ENCODE assay signal across 1 cellular context in genomic region chr5:150778517-150779396, GRCh38.
TF ChIP-seq lines count a peak whose summit lies in the region.

SMIM3 (plus strand) TSS chr5:150778757; CDS start chr5:150795441, 16,684 bp downstream.

TF ChIP-seq in HepG2, 621 proteins besides CTCF, POLR2A, EP300 and RAD21 (continued from another document and continues in another):
- 0 out of 2 replicates have a peak, but pooled peaks have one; percentile 33 for TF ChIP-seq GMEB1 (CRISPR knock-in tag; IDR thresholded peaks at IDR 0.05; ENCODE audit: borderline replicate concordance)
- TF ChIP-seq MTERF4 (CRISPR knock-in tag; IDR thresholded peaks at IDR 0.05), result 0 out of 2 replicates have a peak, but pooled peaks have one; percentile 39
- no peak; the same call in 1 of the 2 replicates for TF ChIP-seq SMC3 (IDR thresholded peaks at IDR 0.05; ENCODE audit: low read length)
- peak; percentile 61; the same call in 1 of the 2 replicates for TF ChIP-seq IRF9 (CRISPR knock-in tag; IDR thresholded peaks at IDR 0.05; ENCODE audit: borderline replicate concordance)
- TF ChIP-seq ZFP90 (CRISPR knock-in tag; IDR thresholded peaks at IDR 0.05; ENCODE audit: borderline replicate concordance), result peak; percentile 3; the same call in 1 of the 2 replicates
- TF ChIP-seq ZNF430 (CRISPR knock-in tag; IDR thresholded peaks at IDR 0.05), result peak; percentile 81
- TF ChIP-seq ZNF33B (CRISPR knock-in tag; IDR thresholded peaks at IDR 0.05), result no peak
- peak; percentile 41; the same call in 1 of the 2 replicates for TF ChIP-seq ZNF556 (CRISPR knock-in tag; IDR thresholded peaks at IDR 0.05; ENCODE audit: borderline replicate concordance)
- TF ChIP-seq FOXK1 (CRISPR knock-in tag; IDR thresholded peaks at IDR 0.05; ENCODE audit: borderline replicate concordance, low read depth), result no peak; the same call in 1 of the 2 replicates
- TF ChIP-seq ZNF350 (CRISPR knock-in tag; IDR thresholded peaks at IDR 0.05; ENCODE audit: borderline replicate concordance, low read depth), result peak; percentile 51; the same call in 1 of the 2 replicates
- TF ChIP-seq ZGPAT (CRISPR knock-in tag; IDR thresholded peaks at IDR 0.05), result peak; percentile 54; the same call in 1 of the 2 replicates
- TF ChIP-seq ZNF460 (CRISPR knock-in tag; IDR thresholded peaks at IDR 0.05; ENCODE audit: borderline replicate concordance), result no peak
- TF ChIP-seq ZBTB26 (CRISPR knock-in tag; IDR thresholded peaks at IDR 0.05; ENCODE audit: borderline replicate concordance), result peak; percentile 51; the same call in 1 of the 2 replicates
- no peak for TF ChIP-seq ZNF747 (CRISPR knock-in tag; IDR thresholded peaks at IDR 0.05; ENCODE audit: borderline replicate concordance)
- peak; percentile 25; the same call in 1 of the 2 replicates for TF ChIP-seq FOXA3 (CRISPR knock-in tag; IDR thresholded peaks at IDR 0.05)
- 0 out of 2 replicates have a peak, but pooled peaks have one; percentile 28 for TF ChIP-seq CCDC6 (CRISPR knock-in tag; IDR thresholded peaks at IDR 0.05)
- TF ChIP-seq RXRB (CRISPR knock-in tag; IDR thresholded peaks at IDR 0.05; ENCODE audit: borderline replicate concordance), result peak; percentile 60; the same call in 1 of the 2 replicates
- TF ChIP-seq ZNF503 (CRISPR knock-in tag; IDR thresholded peaks at IDR 0.05), result 0 out of 2 replicates have a peak, but pooled peaks have one; percentile 26
- 0 out of 2 replicates have a peak, but pooled peaks have one; percentile 7 for TF ChIP-seq CEBPG (CRISPR knock-in tag; IDR thresholded peaks at IDR 0.05)
- no peak for TF ChIP-seq ZNF496 (CRISPR knock-in tag; IDR thresholded peaks at IDR 0.05; ENCODE audit: insufficient replicate concordance)
- peak; percentile 41; the same call in 1 of the 2 replicates for TF ChIP-seq BATF2 (CRISPR knock-in tag; IDR thresholded peaks at IDR 0.05)
- no peak for TF ChIP-seq ZNF775 (CRISPR knock-in tag; IDR thresholded peaks at IDR 0.05; ENCODE audit: borderline replicate concordance)
- peak; percentile 33; the same call in 1 of the 2 replicates for TF ChIP-seq RXRA (CRISPR knock-in tag; IDR thresholded peaks at IDR 0.05)
- peak; percentile 80 for TF ChIP-seq POLR2G (IDR thresholded peaks at IDR 0.05; ENCODE audit: low read depth, low read length)
- no peak for TF ChIP-seq ZNF549 (CRISPR knock-in tag; IDR thresholded peaks at IDR 0.05)
- peak; percentile 67; the same call in 1 of the 2 replicates for TF ChIP-seq ZNF543 (CRISPR knock-in tag; IDR thresholded peaks at IDR 0.05)
- TF ChIP-seq PHF20 (CRISPR knock-in tag; IDR thresholded peaks at IDR 0.05), result peak; percentile 12
- TF ChIP-seq ZNF768 (CRISPR knock-in tag; IDR thresholded peaks at IDR 0.05), result peak; percentile 61; the same call in 1 of the 2 replicates
- TF ChIP-seq HDAC1 (CRISPR knock-in tag; IDR thresholded peaks at IDR 0.05), result peak; percentile 69
- TF ChIP-seq RBM22 (optimal IDR thresholded peaks at IDR 0.05; ENCODE audit: low read length), result no peak
- 0 out of 2 replicates have a peak, but pooled peaks have one; percentile 46 for TF ChIP-seq MAZ (IDR thresholded peaks at IDR 0.05; ENCODE audit: borderline replicate concordance, low read depth, low read length)
- peak; percentile 50; the same call in 1 of the 2 replicates for TF ChIP-seq MAZ (CRISPR knock-in tag; IDR thresholded peaks at IDR 0.05; ENCODE audit: low read depth)
- peak; percentile 35; the same call in 1 of the 2 replicates for TF ChIP-seq ZNF709 (CRISPR knock-in tag; IDR thresholded peaks at IDR 0.05)
- TF ChIP-seq SAP130 (CRISPR knock-in tag; IDR thresholded peaks at IDR 0.05; ENCODE audit: low read depth), result peak; percentile 77
- no peak; the same call in 1 of the 2 replicates for TF ChIP-seq GZF1 (CRISPR knock-in tag; IDR thresholded peaks at IDR 0.05)
- TF ChIP-seq CERS6 (CRISPR knock-in tag; IDR thresholded peaks at IDR 0.05), result no peak
- peak; percentile 93 for TF ChIP-seq ZNF687 (CRISPR knock-in tag; IDR thresholded peaks at IDR 0.05)
- peak; percentile 38; the same call in 1 of the 2 replicates for TF ChIP-seq IRF2 (CRISPR knock-in tag; IDR thresholded peaks at IDR 0.05)
- TF ChIP-seq PTBP1 (IDR thresholded peaks at IDR 0.05; ENCODE audit: low read depth, low read length, poor library complexity, severe bottlenecking), result no peak
- no peak for TF ChIP-seq NR1H2 (CRISPR knock-in tag; IDR thresholded peaks at IDR 0.05; ENCODE audit: borderline replicate concordance, low read depth)
- no peak for TF ChIP-seq AHR (CRISPR knock-in tag; IDR thresholded peaks at IDR 0.05)
- peak; percentile 76 for TF ChIP-seq TFDP2 (CRISPR knock-in tag; IDR thresholded peaks at IDR 0.05)
- peak; percentile 79 for TF ChIP-seq HNRNPLL (IDR thresholded peaks at IDR 0.05; ENCODE audit: low read depth, low read length, poor library complexity, severe bottlenecking)
- TF ChIP-seq ZBTB2 (CRISPR knock-in tag; IDR thresholded peaks at IDR 0.05; ENCODE audit: low read depth), result peak; percentile 33; the same call in 1 of the 2 replicates
- TF ChIP-seq BCL6 (CRISPR knock-in tag; IDR thresholded peaks at IDR 0.05), result peak; percentile 5; the same call in 1 of the 2 replicates
- 0 out of 2 replicates have a peak, but pooled peaks have one; percentile 40 for TF ChIP-seq ZBTB42 (CRISPR knock-in tag; IDR thresholded peaks at IDR 0.05)
